ENCODE assay signal across 9 cellular contexts in the genomic region with DNA sequence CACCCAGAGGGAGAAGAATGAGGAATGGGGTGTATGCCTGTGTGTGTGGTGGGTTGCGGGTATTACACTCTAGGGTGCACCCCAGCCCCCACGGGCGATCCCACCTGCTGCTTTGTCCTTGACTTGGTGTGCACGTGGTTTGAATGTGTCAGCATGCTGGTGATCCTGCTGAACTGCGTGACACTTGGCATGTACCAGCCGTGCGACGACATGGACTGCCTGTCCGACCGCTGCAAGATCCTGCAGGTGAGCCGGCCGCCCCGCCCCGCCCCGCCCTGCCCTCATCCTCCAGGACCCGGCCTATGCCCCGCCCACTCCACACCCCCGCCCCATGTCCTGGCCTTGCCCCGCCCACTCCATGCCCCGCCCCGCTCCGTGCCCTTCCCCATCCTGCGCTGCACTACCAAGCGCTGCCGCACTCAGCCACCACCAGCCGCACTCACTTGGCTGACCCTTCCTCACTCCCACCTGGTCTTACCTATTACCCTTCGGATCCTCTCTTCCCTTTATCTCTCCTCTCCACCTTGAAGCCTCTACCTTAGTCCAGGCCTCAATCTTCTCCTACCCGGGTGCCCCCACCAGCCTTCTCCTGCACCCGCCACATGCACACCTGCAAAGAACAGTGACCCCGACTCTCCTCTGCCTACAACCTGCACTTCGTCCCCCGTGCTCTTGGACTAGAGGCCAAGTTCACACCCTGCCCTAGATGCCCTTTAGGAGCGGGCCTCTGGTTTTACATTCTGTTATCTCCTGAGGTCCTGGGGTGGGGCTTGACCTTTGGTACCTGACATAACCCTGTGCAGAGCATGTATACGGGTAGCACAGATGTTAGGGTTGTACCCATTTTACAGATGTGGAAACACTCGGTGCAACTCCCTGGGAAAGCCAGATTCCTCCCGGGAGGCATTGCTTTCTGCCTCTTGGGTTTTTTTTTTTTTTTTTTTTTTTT. TPM values are rescaled to one million over a fixed set of nuclear protein-coding genes. Genes with fewer than 3 reads are reported as not detected.
DNase-seq lines count a peak whose midpoint lies in the region; ATAC-seq, FAIRE-seq and TF ChIP-seq lines count a peak whose summit lies in the region.
"Had no signal": no experiment of that assay in that cellular context is flagged by ENCODE, and none has a peak within 500 bp of the region (broad histone marks: within the 10 kb centered on the region; RNA-seq: fewer than 3 reads in every experiment).

No MANE protein-coding gene starts in this region.

- no peak overlapping the region for H3K27ac Mint-ChIP-seq in endothelial cell (ENCODE audit: unreplicated experiment)
- H3K27ac Mint-ChIP-seq: mesothelial cell of epicardium had no signal

- peak; percentile 13 for TF ChIP-seq CTCF in endothelial cell (IDR thresholded peaks at IDR 0.05; ENCODE audit: unreplicated experiment)

- ATAC-seq in HG02588 (IDR thresholded peaks at IDR 0.05; ENCODE audit: unreplicated experiment) = no peak
- ATAC-seq in HG03196 (IDR thresholded peaks at IDR 0.05; ENCODE audit: unreplicated experiment) = no peak

- peaks cover 10% of the 10 kb centered on the region for H3K27me3 Mint-ChIP-seq in endothelial cell (ENCODE audit: unreplicated experiment)

- no peak overlapping the region for H3K4me3 Mint-ChIP-seq in endothelial cell (ENCODE audit: unreplicated experiment)
- H3K4me3 Mint-ChIP-seq: mesothelial cell of epicardium had no signal

- H3K9me3 Mint-ChIP-seq in endothelial cell (ENCODE audit: unreplicated experiment) = peaks cover 4% of the 10 kb centered on the region

- H3K4me1 Mint-ChIP-seq in endothelial cell (ENCODE audit: unreplicated experiment) = peaks cover 5% of the 10 kb centered on the region

- H3K36me3 Mint-ChIP-seq in endothelial cell (ENCODE audit: low read depth, unreplicated experiment) = no peaks in the 10 kb centered on the region
- H3K36me3 Mint-ChIP-seq: mesothelial cell of epicardium had no signal

- FAIRE-seq in RCC 7860 (lab: Jason Lieb, UNC) = no peak

- DNase-seq in HUDEP-2 (lab: John Stamatoyannopoulos, UW; ENCODE audit: unreplicated experiment in 76 of 76) (peak in 44 of 76 experiments; percentile 3 to 75 (median 38)), endothelial cell (ENCODE audit: low spot score) (peak; percentile 80), DMS 273 (lab: John Stamatoyannopoulos, UW; ENCODE audit: unreplicated experiment) (no peak), RCC 7860 (ENCODE audit: low spot score) (no peak)
- DNase-seq in activated CD4-positive, alpha-beta T cell treated with anti-CD3 and anti-CD28 coated beads, Interleukin-2, amount 50 U/mL, for 48 hours = peak; percentile 86 to 88
- DNase-seq in stimulated activated CD4-positive, alpha-beta T cell treated with anti-CD3 and anti-CD28 coated beads, Interleukin-1b, Interleukin-23, amount 100 ng/mL, for 1 hour (ENCODE audit: low read depth in 2 of 2) = peak; percentile 39 to 64

RNA-seq across cellular contexts. Expression of a gene that starts 27.7 kb away (rescaled TPM):
- 0.10 TPM for total RNA-seq in endothelial cell (ENCODE audit: unreplicated experiment)

Comparison
In these comparisons a context has a peak if more than half of its experiments do, and no peak if none do; other contexts are left out.
1. DNase-seq: peak in HUDEP-2 (44 of 76), activated CD4-positive, alpha-beta T cell treated with anti-CD3 and anti-CD28 coated beads, Interleukin-2, amount 50 U/mL, for 48 hours (2 of 2), endothelial cell (single experiment) and stimulated activated CD4-positive, alpha-beta T cell treated with anti-CD3 and anti-CD28 coated beads, Interleukin-1b, Interleukin-23, amount 100 ng/mL, for 1 hour (2 of 2); none in DMS 273 (single experiment) and RCC 7860 (single experiment).